ENCODE assay signal across 1 cellular context in genomic region chr22:19432092-19432844, GRCh38.
TF ChIP-seq lines count a peak whose summit lies in the region.

Gene MRPL40 (plus strand): TSS chr22:19432545. CDS start chr22:19432555, 10 bp downstream.

TF ChIP-seq in K562, 482 proteins besides CTCF, POLR2A, EP300 and RAD21 (continued from another document and continues in another):
- no peak for TF ChIP-seq AFF4 (CRISPR knock-in tag; IDR thresholded peaks at IDR 0.05)
- no peak for TF ChIP-seq KDM1A (IDR thresholded peaks at IDR 0.05)
- peak; percentile 98 for TF ChIP-seq ELF4 (CRISPR knock-in tag; IDR thresholded peaks at IDR 0.05)
- peak; percentile 79 for TF ChIP-seq IFI16 (CRISPR knock-in tag; IDR thresholded peaks at IDR 0.05)
- TF ChIP-seq BACH1 (tag; IDR thresholded peaks at IDR 0.05), result no peak
- TF ChIP-seq EWSR1 (IDR thresholded peaks at IDR 0.05; ENCODE audit: borderline replicate concordance, low read depth, partially characterized antibody), result no peak
- 0 out of 2 replicates have a peak, but pooled peaks have one; percentile 86 for TF ChIP-seq RBM15 (IDR thresholded peaks at IDR 0.05; ENCODE audit: insufficient read depth, low read length)
- TF ChIP-seq PTRF (tag; IDR thresholded peaks at IDR 0.05), result no peak
- TF ChIP-seq MTF1 (CRISPR knock-in tag; IDR thresholded peaks at IDR 0.05; ENCODE audit: borderline replicate concordance), result no peak; the same call in 1 of the 2 replicates
- TF ChIP-seq ZFX (CRISPR knock-in tag; IDR thresholded peaks at IDR 0.05), result no peak
- TF ChIP-seq ZNF324 (CRISPR knock-in tag; IDR thresholded peaks at IDR 0.05), result peak; percentile 65
- 0 out of 2 replicates have a peak, but pooled peaks have one; percentile 3 for TF ChIP-seq ZNF586 (CRISPR knock-in tag; conservative IDR thresholded peaks at IDR 0.05)
- TF ChIP-seq WHSC1 (IDR thresholded peaks at IDR 0.05; ENCODE audit: low read length), result peak; percentile 91
- TF ChIP-seq LARP7 (IDR thresholded peaks at IDR 0.05), result no peak
- no peak for TF ChIP-seq ZNF197 (CRISPR knock-in tag; IDR thresholded peaks at IDR 0.05; ENCODE audit: low read depth)
- peak; percentile 90 for TF ChIP-seq HDAC6 (IDR thresholded peaks at IDR 0.05; ENCODE audit: low read depth, low read length)
- peak; percentile 94 for TF ChIP-seq ARID3A (IDR thresholded peaks at IDR 0.05; ENCODE audit: borderline replicate concordance, low read depth, low read length)
- TF ChIP-seq ZNF232 (CRISPR knock-in tag; IDR thresholded peaks at IDR 0.05), result no peak
- no peak for TF ChIP-seq GTF3C2 (IDR thresholded peaks at IDR 0.05; ENCODE audit: borderline replicate concordance, extremely low read depth, insufficient read length)
- TF ChIP-seq SREBF2 (CRISPR knock-in tag; IDR thresholded peaks at IDR 0.05), result no peak
- TF ChIP-seq TGIF2 (CRISPR knock-in tag; IDR thresholded peaks at IDR 0.05), result no peak
- TF ChIP-seq XRCC5 (IDR thresholded peaks at IDR 0.05; ENCODE audit: low read depth, low read length), result no peak
- TF ChIP-seq FOXK2 (conservative IDR thresholded peaks at IDR 0.05 in 1 of 2, IDR thresholded peaks at IDR 0.05 in 1 of 2; ENCODE audit: low read depth in 2 of 2), result no peak
- TF ChIP-seq ZNF354B (CRISPR knock-in tag; IDR thresholded peaks at IDR 0.05), result peak; percentile 81; the same call in 1 of the 2 replicates
- peak; percentile 99 for TF ChIP-seq SRSF7 (optimal IDR thresholded peaks at IDR 0.05; ENCODE audit: low read depth, low read length)
- peak; percentile 88 for TF ChIP-seq ZNF239 (CRISPR knock-in tag; IDR thresholded peaks at IDR 0.05)
- peak; percentile 98 for TF ChIP-seq OTX1 (CRISPR knock-in tag; IDR thresholded peaks at IDR 0.05)
- TF ChIP-seq CREB1 (IDR thresholded peaks at IDR 0.05), result no peak
- TF ChIP-seq CREB1 (CRISPR knock-in tag; IDR thresholded peaks at IDR 0.05), result no peak
- no peak for TF ChIP-seq ESRRB (CRISPR knock-in tag; IDR thresholded peaks at IDR 0.05; ENCODE audit: borderline replicate concordance)
- TF ChIP-seq KHSRP (IDR thresholded peaks at IDR 0.05), result no peak
- no peak for TF ChIP-seq DLX4 (CRISPR knock-in tag; IDR thresholded peaks at IDR 0.05)
- no peak for TF ChIP-seq ZEB2 (IDR thresholded peaks at IDR 0.05)
- TF ChIP-seq ZBED1 (IDR thresholded peaks at IDR 0.05), result no peak
- TF ChIP-seq ZNF121 (CRISPR knock-in tag; conservative IDR thresholded peaks at IDR 0.05), result no peak
- TF ChIP-seq SOX6 (IDR thresholded peaks at IDR 0.05), result no peak
- no peak for TF ChIP-seq PURB (CRISPR knock-in tag; IDR thresholded peaks at IDR 0.05; ENCODE audit: low read depth)
- no peak for TF ChIP-seq YBX1 (IDR thresholded peaks at IDR 0.05)
- TF ChIP-seq XRCC4 (IDR thresholded peaks at IDR 0.05; ENCODE audit: extremely low read depth, insufficient read depth, insufficient read length), result no peak
- no peak for TF ChIP-seq E2F8 (IDR thresholded peaks at IDR 0.05; ENCODE audit: low read depth, partially characterized antibody)
- TF ChIP-seq TRIM28 (IDR thresholded peaks at IDR 0.05), result no peak
- no peak for TF ChIP-seq PCBP2 (IDR thresholded peaks at IDR 0.05; ENCODE audit: low read depth, low read length, poor library complexity, severe bottlenecking)
- TF ChIP-seq NR2F6 (CRISPR knock-in tag; IDR thresholded peaks at IDR 0.05), result peak; percentile 95; the same call in 1 of the 2 replicates
- TF ChIP-seq RFX5 (IDR thresholded peaks at IDR 0.05; ENCODE audit: low read depth, low read length), result peak; percentile 69
- no peak for TF ChIP-seq MEF2A (IDR thresholded peaks at IDR 0.05; ENCODE audit: control insufficient read depth, low read depth, low read length)
- TF ChIP-seq SRSF9 (IDR thresholded peaks at IDR 0.05; ENCODE audit: borderline replicate concordance, low read depth, low read length), result no peak
- TF ChIP-seq RB1 (IDR thresholded peaks at IDR 0.05; ENCODE audit: low read depth), result no peak
- TF ChIP-seq TRIM24 (IDR thresholded peaks at IDR 0.05), result no peak
- no peak for TF ChIP-seq PRMT5 (CRISPR knock-in tag; IDR thresholded peaks at IDR 0.05)
- peak; percentile 96 for TF ChIP-seq CHCHD3 (CRISPR knock-in tag; IDR thresholded peaks at IDR 0.05)
- no peak for TF ChIP-seq POLR2H (tag; IDR thresholded peaks at IDR 0.05; ENCODE audit: low read depth)
- TF ChIP-seq ZFP1 (CRISPR knock-in tag; IDR thresholded peaks at IDR 0.05), result peak; percentile 51; the same call in 1 of the 2 replicates
- TF ChIP-seq ZBTB33 (CRISPR knock-in tag; IDR thresholded peaks at IDR 0.05), result no peak
- peak; percentile 92 for TF ChIP-seq ZNF253 (CRISPR knock-in tag; conservative IDR thresholded peaks at IDR 0.05)
- TF ChIP-seq ZNF436 (CRISPR knock-in tag; IDR thresholded peaks at IDR 0.05), result peak; percentile 61; the same call in 1 of the 2 replicates
- TF ChIP-seq ETS1 (conservative IDR thresholded peaks at IDR 0.05; ENCODE audit: control insufficient read depth, low read depth, low read length), result no peak
- TF ChIP-seq KDM2B (CRISPR knock-in tag; IDR thresholded peaks at IDR 0.05), result peak; percentile 98
- no peak for TF ChIP-seq ZNF717 (CRISPR knock-in tag; IDR thresholded peaks at IDR 0.05)
- no peak for TF ChIP-seq EP400 (IDR thresholded peaks at IDR 0.05)
- TF ChIP-seq KAT2B (IDR thresholded peaks at IDR 0.05; ENCODE audit: low read depth, low read length), result peak; percentile 73
- TF ChIP-seq SMAD2 (IDR thresholded peaks at IDR 0.05; ENCODE audit: low read depth, low read length), result no peak
- TF ChIP-seq RNF2 (IDR thresholded peaks at IDR 0.05), result no peak
